In the genomic region with DNA sequence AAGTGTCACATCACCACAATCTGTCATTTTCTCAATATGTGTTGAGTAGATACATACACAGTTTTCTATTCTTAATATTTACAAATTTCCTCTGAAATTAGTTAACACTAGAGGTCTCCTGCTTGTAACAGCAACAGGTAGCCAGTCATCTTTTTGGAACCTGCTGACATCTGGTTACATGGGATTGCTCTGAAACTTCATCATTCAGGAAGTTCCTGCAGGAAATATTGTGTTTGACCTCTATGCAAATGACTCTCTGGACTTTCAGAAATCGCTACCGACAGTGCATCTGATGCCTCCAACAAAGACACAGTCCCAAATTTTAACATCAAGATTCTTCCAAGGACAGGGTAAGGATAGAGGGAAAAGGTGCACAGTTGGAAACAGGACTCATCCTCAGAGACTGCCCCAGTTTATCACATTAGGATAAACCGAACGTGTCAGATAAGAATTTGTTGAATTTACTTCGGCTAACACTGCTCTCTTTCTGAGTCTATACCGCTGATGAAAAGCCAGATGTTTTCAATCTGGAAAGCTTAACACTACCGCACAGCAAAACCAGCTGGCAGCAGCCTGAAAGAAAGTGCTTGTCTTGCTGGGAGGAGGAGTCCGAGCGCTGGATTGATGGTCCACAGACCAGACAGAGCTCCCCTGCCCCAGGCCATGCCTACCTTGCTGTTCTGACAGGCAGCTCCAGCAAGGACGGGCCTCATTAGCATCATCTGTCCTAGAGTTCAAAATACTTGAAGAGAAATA, we compare ENCODE assay signal across 13 cellular contexts.
DNase-seq lines count a peak whose midpoint lies in the region; ATAC-seq and TF ChIP-seq lines count a peak whose summit lies in the region.
"Had no signal": no experiment of that assay in that cellular context is flagged by ENCODE, and none has a peak within 500 bp of the region (broad histone marks: within the 10 kb centered on the region; RNA-seq: fewer than 3 reads in every experiment).

No MANE protein-coding gene starts in this region.

- H3K4me3 ChIP-seq in adipocyte (ENCODE audit: low read length) = no peak overlapping the region
- H3K4me3 ChIP-seq in foreskin fibroblast (ENCODE audit: low read depth in 1 of 2, low read length in 2 of 2) = peak overlapping the region; percentile 12 to 39
- H3K4me3 ChIP-seq in rectal smooth muscle tissue (ENCODE audit: low read length) = no peak overlapping the region
- H3K4me3 ChIP-seq: suprapubic skin had no signal

- H3K27me3 ChIP-seq in adipocyte (replicated peaks; ENCODE audit: control insufficient read depth, insufficient read depth, low read length) (no peaks in the 10 kb centered on the region), rectal smooth muscle tissue (ENCODE audit: control insufficient read depth, insufficient read depth, low read length) (no peaks in the 10 kb centered on the region)
- H3K27me3 ChIP-seq: suprapubic skin had no signal

- H3K4me1 ChIP-seq in adipocyte (ENCODE audit: control insufficient read depth, insufficient read depth, low read length) = peaks cover 6% of the 10 kb centered on the region
- H3K4me1 ChIP-seq in rectal smooth muscle tissue (ENCODE audit: control insufficient read depth, insufficient read depth, low read length) = peaks cover 26% of the 10 kb centered on the region

- no peaks in the 10 kb centered on the region for H3K9me3 ChIP-seq in adipocyte (ENCODE audit: control insufficient read depth, low read length)
- H3K9me3 ChIP-seq: suprapubic skin had no signal

- TF ChIP-seq CTCF in foreskin fibroblast (IDR thresholded peaks at IDR 0.05; ENCODE audit: low read depth, low read length) = no peak

- H3K9ac ChIP-seq in adipocyte (ENCODE audit: low read length) (no peak overlapping the region), rectal smooth muscle tissue (ENCODE audit: low read length) (no peak overlapping the region)

- ATAC-seq in HG02884 (IDR thresholded peaks at IDR 0.05; ENCODE audit: unreplicated experiment) = no peak
- ATAC-seq: activated T-helper 17 cell treated with anti-CD3 and anti-CD28 coated beads, Interleukin-2, amount 50 U/mL, for 72 hours had no signal

- H3K36me3 ChIP-seq in adipocyte (ENCODE audit: control insufficient read depth, insufficient read depth, low read length, severe bottlenecking) (no peaks in the 10 kb centered on the region), rectal smooth muscle tissue (ENCODE audit: control insufficient read depth, insufficient read depth, low read length) (no peaks in the 10 kb centered on the region)
- H3K36me3 ChIP-seq: suprapubic skin had no signal

- peak overlapping the region; percentile 2 for H3K27ac ChIP-seq in rectal smooth muscle tissue (ENCODE audit: low read depth, low read length)
- H3K27ac ChIP-seq: suprapubic skin had no signal

- DNase-seq in GM03348 (ENCODE audit: low spot score) (peak; percentile 44), adipocyte (ENCODE audit: low read depth) (peak; percentile 77), foreskin fibroblast (peak; percentile 53 to 85), NCI-H1105 (lab: John Stamatoyannopoulos, UW) (no peak), NCI-H1694 treated with DMSO at 0.1 percent for 48 hours (lab: John Stamatoyannopoulos, UW) (no peak)
- DNase-seq: activated CD4-positive, alpha-beta T cell treated with anti-CD3 and anti-CD28 coated beads, Interleukin-2, amount 50 U/mL, for 48 hours; CD4-positive, alpha-beta memory T cell; NCI-H2081; SHP77 had no signal

Comparison
In these comparisons a context has a peak if more than half of its experiments do, and no peak if none do; other contexts are left out.
1. DNase-seq: peak in GM03348 (single experiment), adipocyte (single experiment) and foreskin fibroblast (2 of 2); none in NCI-H1105 (single experiment) and NCI-H1694 treated with DMSO at 0.1 percent for 48 hours (single experiment).
2. H3K4me3 ChIP-seq: peak in foreskin fibroblast (2 of 2); none in adipocyte (single experiment) and rectal smooth muscle tissue (single experiment).